1 cellular context compared by ENCODE assay signal in genomic region chrX:119728487-119728886, GRCh38.
TF ChIP-seq lines count a peak whose summit lies in the region.

No MANE protein-coding gene starts in this region.

TF ChIP-seq in GM23338, 12 proteins besides CTCF, POLR2A, EP300 and RAD21 (continued from another document):
- no peak for TF ChIP-seq REST (IDR thresholded peaks at IDR 0.05; ENCODE audit: unreplicated experiment)
- no peak for TF ChIP-seq NANOG (IDR thresholded peaks at IDR 0.05; ENCODE audit: borderline replicate concordance)
- no peak for TF ChIP-seq JUNB (IDR thresholded peaks at IDR 0.05; ENCODE audit: unreplicated experiment)
- no peak for TF ChIP-seq ZNF462 (CRISPR knock-in tag; IDR thresholded peaks at IDR 0.05)
